17 cellular contexts compared by ENCODE assay signal in the genomic region with DNA sequence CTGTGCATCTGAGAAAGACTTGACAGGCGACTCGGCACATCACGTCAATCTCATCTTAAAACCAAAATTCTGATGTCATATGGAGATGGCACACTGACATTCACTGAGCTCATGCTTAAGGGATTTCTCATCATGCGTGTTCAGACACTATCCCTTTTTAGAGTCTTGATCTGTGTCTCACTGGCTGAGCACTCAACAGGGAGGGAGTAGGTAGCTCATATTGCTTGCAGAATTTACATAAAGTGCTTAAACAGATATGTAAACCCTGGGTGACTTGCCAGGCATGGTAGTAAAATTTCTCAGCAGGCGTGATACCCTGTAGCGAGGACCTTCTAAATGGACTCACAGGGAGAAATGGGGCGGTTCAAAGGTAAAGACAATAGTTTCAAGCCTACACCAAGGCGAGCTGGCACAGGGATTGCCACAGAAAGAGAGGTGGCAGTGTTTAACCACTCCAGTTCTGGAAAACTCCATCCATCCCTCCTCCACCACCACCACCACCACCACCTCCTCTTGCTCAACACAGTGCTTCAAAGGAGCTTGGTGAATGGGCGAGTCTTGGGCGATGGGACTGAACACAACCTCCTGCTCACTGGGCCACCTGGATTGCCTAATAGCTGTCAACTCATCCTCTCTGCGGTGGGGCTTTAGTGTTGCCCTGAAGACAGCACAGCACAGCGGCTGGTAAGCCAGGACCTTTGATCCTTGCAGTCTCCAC.
DNase-seq lines count a peak whose midpoint lies in the region; ATAC-seq and TF ChIP-seq lines count a peak whose summit lies in the region.
"Had no signal": no experiment of that assay in that cellular context is flagged by ENCODE, and none has a peak within 500 bp of the region (broad histone marks: within the 10 kb centered on the region; RNA-seq: fewer than 3 reads in every experiment).

No MANE protein-coding gene starts in this region.

- H3K4me2 ChIP-seq in BLaER1 treated with 17β-estradiol and CSF1 and Interleukin-3, amounts not matched to agents 10 nM and 100 nM = peak overlapping the region in 8 of 11 experiments; percentile 7 to 87 (median 58); a peak in 14 of 22 replicates

- H3K9me3 Mint-ChIP-seq in endodermal cell = no peaks in the 10 kb centered on the region

- no peaks in the 10 kb centered on the region for H3K27me3 ChIP-seq in BLaER1 treated with 17β-estradiol and CSF1 and Interleukin-3, amounts not matched to agents 10 nM and 100 nM
- H3K27me3 ChIP-seq in endodermal cell (ENCODE audit: control insufficient read depth, insufficient read depth, low read length, poor library complexity, severe bottlenecking) = no peaks in the 10 kb centered on the region

- no peak overlapping the region for H3K27ac Mint-ChIP-seq in endodermal cell
- H3K27ac Mint-ChIP-seq: B cell had no signal

- peaks cover 15% of the 10 kb centered on the region for H3K27me3 Mint-ChIP-seq in endodermal cell (ENCODE audit: insufficient read depth)

- in situ Hi-C loops in ACHN (cut with HindIII; ENCODE audit: low pct_ligation_motif_present, low pct_unique_long_range_greater_than_20kb, low sequenced_read_pairs) = no loop called here

- H3K4me3 ChIP-seq in BLaER1 treated with 17β-estradiol and CSF1 and Interleukin-3, amounts not matched to agents 10 nM and 100 nM = peak overlapping the region in 2 of 10 experiments; percentile 5 to 10; a peak in 2 of 20 replicates
- no peak overlapping the region for H3K4me3 ChIP-seq in endodermal cell (ENCODE audit: low read length)
- H3K4me3 ChIP-seq: thoracic aorta had no signal

- H3K4me3 Mint-ChIP-seq in endodermal cell = no peak overlapping the region
- H3K4me3 Mint-ChIP-seq: B cell had no signal

- H3K27ac ChIP-seq in BLaER1 treated with 17β-estradiol and CSF1 and Interleukin-3, amounts not matched to agents 10 nM and 100 nM = peak overlapping the region in 9 of 11 experiments; percentile 34 to 90 (median 85); a peak in 18 of 22 replicates
- H3K27ac ChIP-seq in endodermal cell (ENCODE audit: low read depth, low read length) = no peak overlapping the region
- H3K27ac ChIP-seq: parathyroid adenoma, thoracic aorta had no signal

- no peaks in the 10 kb centered on the region for H3K36me3 Mint-ChIP-seq in endodermal cell (ENCODE audit: low read depth)

- peak; percentile 17 for TF ChIP-seq CTCF in endodermal cell (conservative IDR thresholded peaks at IDR 0.05)

- H3K4me1 Mint-ChIP-seq in endodermal cell = peaks cover 19% of the 10 kb centered on the region
- H3K4me1 Mint-ChIP-seq: B cell had no signal

- WGBS in endodermal cell (ENCODE audit: insufficient coverage in 1 of 2, insufficient read length in 1 of 2), 2 experiments = 88 to 89% methylated on average over 4 to 12 of the region's 12 CpGs

- peak; percentile 3 for DNase-seq in HK-2 (ENCODE audit: unreplicated experiment)
- peak; percentile 87 for DNase-seq in NCI-H526 treated with DMSO at 0.1 percent for 48 hours (lab: John Stamatoyannopoulos, UW)
- DNase-seq in endodermal cell = peak; percentile 65
- DNase-seq in ACHN = no peak
- no peak for DNase-seq in activated CD8-positive, alpha-beta memory T cell treated with anti-CD3 and anti-CD28 coated beads, Interleukin-2, amount 50 U/mL, for 48 hours
- DNase-seq in NCI-H2171 treated with DMSO at 0.1 percent for 48 hours (lab: John Stamatoyannopoulos, UW) = no peak
- DNase-seq: amniotic stem cell, cerebellar nuclear complex, foreskin melanocyte, H7, NCI-H1105 treated with DMSO at 0.1 percent for 48 hours, NCI-H446 treated with DMSO at 0.1 percent for 48 hours had no signal

- H3K9me3 ChIP-seq in BLaER1 treated with 17β-estradiol and CSF1 and Interleukin-3, amounts not matched to agents 10 nM and 100 nM (replicated peaks in 1 of 11) = peaks cover 0 to 22% (median 0%) of the 10 kb centered on the region in 11 experiments; a peak in 6 of 22 replicates
- H3K9me3 ChIP-seq in endodermal cell (ENCODE audit: control insufficient read depth, low read length) = no peaks in the 10 kb centered on the region
- H3K9me3 ChIP-seq: thoracic aorta had no signal

- H3K4me1 ChIP-seq in BLaER1 treated with 17β-estradiol and CSF1 and Interleukin-3, amounts not matched to agents 10 nM and 100 nM = peaks cover 0 to 98% (median 69%) of the 10 kb centered on the region in 10 experiments; a peak in 16 of 20 replicates
- no peaks in the 10 kb centered on the region for H3K4me1 ChIP-seq in endodermal cell (ENCODE audit: control insufficient read depth, insufficient read depth, low read length)

- no peaks in the 10 kb centered on the region for H4K20me1 ChIP-seq in BLaER1 treated with 17β-estradiol and CSF1 and Interleukin-3, amounts not matched to agents 10 nM and 100 nM

- no peaks in the 10 kb centered on the region for H3K36me3 ChIP-seq in BLaER1 treated with 17β-estradiol and CSF1 and Interleukin-3, amounts not matched to agents 10 nM and 100 nM
- no peaks in the 10 kb centered on the region for H3K36me3 ChIP-seq in endodermal cell (ENCODE audit: control insufficient read depth, insufficient read depth, low read length)
- H3K36me3 ChIP-seq: thoracic aorta had no signal

- H3K9ac ChIP-seq in BLaER1 treated with 17β-estradiol and CSF1 and Interleukin-3, amounts not matched to agents 10 nM and 100 nM = peak overlapping the region in 1 of 11 experiments; percentile 61; a peak in 3 of 22 replicates
- no peak overlapping the region for H3K9ac ChIP-seq in endodermal cell (ENCODE audit: extremely low read depth, low read length, poor library complexity, severe bottlenecking)
- H3K9ac ChIP-seq: parathyroid adenoma had no signal

- ATAC-seq in HG02798 (IDR thresholded peaks at IDR 0.05; ENCODE audit: poor library complexity, unreplicated experiment) = no peak

Comparison
In these comparisons a context has a peak if more than half of its experiments do, and no peak if none do; other contexts are left out.
1. DNase-seq: peak in HK-2 (single experiment), NCI-H526 treated with DMSO at 0.1 percent for 48 hours (single experiment) and endodermal cell (single experiment); none in ACHN (single experiment), activated CD8-positive, alpha-beta memory T cell treated with anti-CD3 and anti-CD28 coated beads, Interleukin-2, amount 50 U/mL, for 48 hours (single experiment) and NCI-H2171 treated with DMSO at 0.1 percent for 48 hours (single experiment).